Comparison of ENCODE assay signal across 20 cellular contexts in genomic region chr1:178548108-178548507, GRCh38. TPM values are rescaled to one million over a fixed set of nuclear protein-coding genes. Genes with fewer than 3 reads are reported as not detected.
DNase-seq lines count a peak whose midpoint lies in the region; ATAC-seq and TF ChIP-seq lines count a peak whose summit lies in the region.
"Had no signal": no experiment of that assay in that cellular context is flagged by ENCODE, and none has a peak within 500 bp of the region (broad histone marks: within the 10 kb centered on the region; RNA-seq: fewer than 3 reads in every experiment).

No MANE protein-coding gene starts in this region.

- peaks cover 11% of the 10 kb centered on the region for H3K4me1 Mint-ChIP-seq in stimulated activated naive CD8-positive, alpha-beta T cell treated with anti-CD3 and anti-CD28 coated beads, Interleukin-15, amount 100 ng/mL, for 72 hours
- peaks cover 12% of the 10 kb centered on the region for H3K4me1 Mint-ChIP-seq in endodermal cell
- peaks cover 25% of the 10 kb centered on the region for H3K4me1 Mint-ChIP-seq in type B pancreatic cell (ENCODE audit: unreplicated experiment)
- peaks cover 3% of the 10 kb centered on the region for H3K4me1 Mint-ChIP-seq in progenitor cell of endocrine pancreas (ENCODE audit: low read depth)

- no peak overlapping the region for H3K27ac Mint-ChIP-seq in stimulated activated naive CD8-positive, alpha-beta T cell treated with anti-CD3 and anti-CD28 coated beads, Interleukin-15, amount 100 ng/mL, for 72 hours
- no peak overlapping the region for H3K27ac Mint-ChIP-seq in endodermal cell
- H3K27ac Mint-ChIP-seq in type B pancreatic cell: no peak overlapping the region
- H3K27ac Mint-ChIP-seq in progenitor cell of endocrine pancreas: no peak overlapping the region
- H3K27ac Mint-ChIP-seq: CD14-positive monocyte had no signal

- 83 to 95% methylated on average over 1 to 3 of the region's 3 CpGs for WGBS in endodermal cell (ENCODE audit: insufficient coverage in 1 of 2, insufficient read length in 1 of 2), 2 experiments

- H3K27me3 Mint-ChIP-seq in stimulated activated naive CD8-positive, alpha-beta T cell treated with anti-CD3 and anti-CD28 coated beads, Interleukin-15, amount 100 ng/mL, for 72 hours: no peaks in the 10 kb centered on the region
- H3K27me3 Mint-ChIP-seq in endodermal cell (ENCODE audit: insufficient read depth): peaks cover 2% of the 10 kb centered on the region
- H3K27me3 Mint-ChIP-seq in type B pancreatic cell: no peaks in the 10 kb centered on the region
- no peaks in the 10 kb centered on the region for H3K27me3 Mint-ChIP-seq in progenitor cell of endocrine pancreas

- H3K4me3 ChIP-seq in LNCaP clone FGC (ENCODE audit: low read depth, low read length) (no peak overlapping the region), endodermal cell (ENCODE audit: low read length) (no peak overlapping the region)

- H3K36me3 ChIP-seq in endodermal cell (ENCODE audit: control insufficient read depth, insufficient read depth, low read length): no peaks in the 10 kb centered on the region

- TF ChIP-seq CTCF in LNCaP clone FGC (IDR thresholded peaks at IDR 0.05; ENCODE audit: control insufficient read depth, extremely low read depth, insufficient read depth) (peak; percentile 23; the same call in 1 of the 2 replicates), endodermal cell (conservative IDR thresholded peaks at IDR 0.05) (peak; percentile 54), type B pancreatic cell (conservative IDR thresholded peaks at IDR 0.05) (no peak), progenitor cell of endocrine pancreas (IDR thresholded peaks at IDR 0.05; ENCODE audit: unreplicated experiment) (no peak)

- H3K4me3 Mint-ChIP-seq in stimulated activated naive CD8-positive, alpha-beta T cell treated with anti-CD3 and anti-CD28 coated beads, Interleukin-15, amount 100 ng/mL, for 72 hours: no peak overlapping the region
- H3K4me3 Mint-ChIP-seq in endodermal cell: no peak overlapping the region
- no peak overlapping the region for H3K4me3 Mint-ChIP-seq in type B pancreatic cell
- H3K4me3 Mint-ChIP-seq in progenitor cell of endocrine pancreas (ENCODE audit: low read depth): no peak overlapping the region
- H3K4me3 Mint-ChIP-seq: CD14-positive monocyte had no signal

- H3K27ac ChIP-seq in endodermal cell (ENCODE audit: low read depth, low read length): no peak overlapping the region

- no peaks in the 10 kb centered on the region for H3K9me3 ChIP-seq in endodermal cell (ENCODE audit: control insufficient read depth, low read length)

- H3K27me3 ChIP-seq in endodermal cell (ENCODE audit: control insufficient read depth, insufficient read depth, low read length, poor library complexity, severe bottlenecking): no peaks in the 10 kb centered on the region

- DNase-seq in stimulated activated naive CD8-positive, alpha-beta T cell treated with anti-CD3 and anti-CD28 coated beads, Interleukin-15, amount 100 ng/mL, for 72 hours: no peak
- no peak for DNase-seq in stimulated activated naive CD8-positive, alpha-beta T cell treated with anti-CD3 and anti-CD28 coated beads, Interleukin-15, Interleukin-2, amounts not matched to agents 100 U/mL and 50 U/mL, for 24 hours
- DNase-seq in LNCaP clone FGC (ENCODE audit: low read depth) (no peak), endodermal cell (no peak), type B pancreatic cell (ENCODE audit: extremely low spot score, unreplicated experiment) (peak; percentile 13), DMS 273 (lab: John Stamatoyannopoulos, UW; ENCODE audit: unreplicated experiment) (no peak), NCI-H345 treated with DMSO at 0.1 percent for 48 hours (lab: John Stamatoyannopoulos, UW; ENCODE audit: unreplicated experiment) (no peak), progenitor cell of endocrine pancreas (ENCODE audit: low spot score, unreplicated experiment) (no peak)
- DNase-seq: DMS153, Kasumi-1, NCI-H1105 treated with DMSO at 0.1 percent for 48 hours, NCI-H187 treated with DMSO at 0.1 percent for 48 hours, NCI-H446, NCI-H774, SHP77 treated with DMSO at 0.1 percent for 48 hours had no signal

- no peak overlapping the region for H3K9ac ChIP-seq in endodermal cell (ENCODE audit: extremely low read depth, low read length, poor library complexity, severe bottlenecking)

- H3K9me3 Mint-ChIP-seq in stimulated activated naive CD8-positive, alpha-beta T cell treated with anti-CD3 and anti-CD28 coated beads, Interleukin-15, amount 100 ng/mL, for 72 hours: no peaks in the 10 kb centered on the region
- H3K9me3 Mint-ChIP-seq in endodermal cell (peaks cover 7% of the 10 kb centered on the region), type B pancreatic cell (peaks cover 10% of the 10 kb centered on the region), progenitor cell of endocrine pancreas (ENCODE audit: low read depth) (no peaks in the 10 kb centered on the region)

- peak; percentile 13 for ATAC-seq in stimulated activated naive CD8-positive, alpha-beta T cell treated with anti-CD3 and anti-CD28 coated beads, Interleukin-15, amount 100 ng/mL, for 72 hours
- ATAC-seq in stimulated activated naive CD8-positive, alpha-beta T cell treated with anti-CD3 and anti-CD28 coated beads, Interleukin-15, Interleukin-2, amounts not matched to agents 100 U/mL and 50 U/mL, for 24 hours: no peak
- ATAC-seq: SK-N-SH treated with all-trans-retinoic acid at 6 μM for 48 hours had no signal

- H3K36me3 Mint-ChIP-seq in endodermal cell (ENCODE audit: low read depth): peaks cover 34% of the 10 kb centered on the region
- peaks cover 35% of the 10 kb centered on the region for H3K36me3 Mint-ChIP-seq in type B pancreatic cell
- peaks cover 16% of the 10 kb centered on the region for H3K36me3 Mint-ChIP-seq in progenitor cell of endocrine pancreas (ENCODE audit: insufficient read depth)

- H3K4me1 ChIP-seq in endodermal cell (ENCODE audit: control insufficient read depth, insufficient read depth, low read length): no peaks in the 10 kb centered on the region

RNA-seq across cellular contexts. Expression of gene TEX35, which starts 35.2 kb away (rescaled TPM):
- not detected for total RNA-seq in endodermal cell
- not detected for polyA plus RNA-seq in endodermal cell (2013, experiment 1 of 2)
- not detected for polyA plus RNA-seq in endodermal cell (2013, experiment 2 of 2)
- not detected in 2 replicates for total RNA-seq in type B pancreatic cell (ENCODE audit: low replicate concordance)
- total RNA-seq in progenitor cell of endocrine pancreas: not detected in 2 replicates
- total RNA-seq: A673; RPMI7951; T-helper 1 cell treated with Interleukin-12 subunit alpha and Interleukin-12 subunit beta and Interleukin-4 antibody, amounts not matched to agents 30 ng/mL and 1 ng/mL, for 36 hours had no signal
- polyA plus RNA-seq: CD14-positive monocyte had no signal

RNA-seq across cellular contexts. Expression of gene CLEC20A, which starts 51.3 kb away (rescaled TPM):
- total RNA-seq in endodermal cell (1 to 10 TPM in 1 of 2 donors, under 1 TPM in 1; 0.33 to 1.5 TPM), type B pancreatic cell (ENCODE audit: low replicate concordance) (not detected in 2 replicates), progenitor cell of endocrine pancreas (not detected in 2 replicates)
- polyA plus RNA-seq in endodermal cell (2013, experiment 1 of 2): not detected
- not detected for polyA plus RNA-seq in endodermal cell (2013, experiment 2 of 2)
- total RNA-seq: A673; RPMI7951; T-helper 1 cell treated with Interleukin-12 subunit alpha and Interleukin-12 subunit beta and Interleukin-4 antibody, amounts not matched to agents 30 ng/mL and 1 ng/mL, for 36 hours had no signal
- polyA plus RNA-seq: CD14-positive monocyte had no signal

Comparison
In these comparisons a context has a peak if more than half of its experiments do, and no peak if none do; other contexts are left out.
1. CTCF ChIP-seq: peak in LNCaP clone FGC (single experiment) and endodermal cell (single experiment); none in type B pancreatic cell (single experiment) and progenitor cell of endocrine pancreas (single experiment).